ENCODE assay signal across 16 cellular contexts in genomic region chr1:204171751-204172178, GRCh38. TPM values are rescaled to one million over a fixed set of nuclear protein-coding genes. Genes with fewer than 3 reads are reported as not detected.
DNase-seq lines count a peak whose midpoint lies in the region; ATAC-seq, FAIRE-seq and TF ChIP-seq lines count a peak whose summit lies in the region.
"Had no signal": no experiment of that assay in that cellular context is flagged by ENCODE, and none has a peak within 500 bp of the region (broad histone marks: within the 10 kb centered on the region; RNA-seq: fewer than 3 reads in every experiment).

No MANE protein-coding gene starts in this region.

- TF ChIP-seq RAD21 in Ishikawa (IDR thresholded peaks at IDR 0.05; ENCODE audit: low read depth) = no peak

- FAIRE-seq in kidney (lab: Jason Lieb, UNC) = no peak

- no peak for TF ChIP-seq CTCF in AG09309 (IDR thresholded peaks at IDR 0.05; ENCODE audit: control insufficient read depth, insufficient read depth, low read depth, low read length, missing control alignments)
- TF ChIP-seq CTCF in WERI-Rb-1 (IDR thresholded peaks at IDR 0.05; ENCODE audit: low read depth, low read length) = no peak
- TF ChIP-seq CTCF in kidney (IDR thresholded peaks at IDR 0.05; ENCODE audit: borderline replicate concordance, extremely low read depth, insufficient read depth) = no peak
- no peak for TF ChIP-seq CTCF in heart left ventricle (IDR thresholded peaks at IDR 0.05)

- 57 to 64% (median 60%) methylated on average over 4 of the region's 4 CpGs for WGBS in heart left ventricle, 4 donors

- H3K9ac ChIP-seq in kidney (ENCODE audit: low read length in 2 of 2) = no peak overlapping the region

- intact Hi-C loops in kidney (cut with DNase I) = no loop called here
- intact Hi-C loops in heart left ventricle (cut with DNase I) = no loop called here

- H3K36me3 ChIP-seq in WERI-Rb-1 (no peaks in the 10 kb centered on the region), kidney (ENCODE audit: control insufficient read depth in 1 of 2, insufficient read depth in 2 of 2, low read length in 2 of 2) (no peaks in the 10 kb centered on the region), heart left ventricle (no peaks in the 10 kb centered on the region)
- H3K36me3 ChIP-seq: upper lobe of left lung had no signal

- H3K4me3 ChIP-seq in AG09309 (ENCODE audit: control insufficient read depth, low read depth, low read length) (no peak overlapping the region), WERI-Rb-1 (ENCODE audit: low read depth, low read length) (no peak overlapping the region), kidney (ENCODE audit: low read length in 2 of 2) (no peak overlapping the region), heart left ventricle (no peak overlapping the region)
- H3K4me3 ChIP-seq: upper lobe of left lung had no signal

- no peaks in the 10 kb centered on the region for H3K27me3 ChIP-seq in WERI-Rb-1 (ENCODE audit: insufficient read depth, low read depth, severe bottlenecking)
- peaks cover 0 to 13% (median 3%) of the 10 kb centered on the region in 9 donors for H3K27me3 ChIP-seq in heart left ventricle
- H3K27me3 ChIP-seq: upper lobe of left lung had no signal

- no peak for TF ChIP-seq EP300 in Ishikawa (IDR thresholded peaks at IDR 0.05; ENCODE audit: borderline replicate concordance)

- ATAC-seq in GM19463 (IDR thresholded peaks at IDR 0.05; ENCODE audit: unreplicated experiment) (no peak), GM18867 (IDR thresholded peaks at IDR 0.05; ENCODE audit: unreplicated experiment) (no peak), heart left ventricle (no peak)
- ATAC-seq: activated naive CD8-positive, alpha-beta T cell treated with anti-CD3 and anti-CD28 coated beads, Interleukin-2, amount 50 U/mL, for 24 hours; naive thymus-derived CD4-positive, alpha-beta T cell had no signal

- no peak for TF ChIP-seq POLR2A in heart left ventricle (IDR thresholded peaks at IDR 0.05)

- H3K27ac ChIP-seq in WERI-Rb-1 = peak overlapping the region; percentile 86
- H3K27ac ChIP-seq in kidney (ENCODE audit: low read depth in 2 of 2, low read length in 2 of 2) = no peak overlapping the region
- no peak overlapping the region for H3K27ac ChIP-seq in heart left ventricle
- H3K27ac ChIP-seq: upper lobe of left lung had no signal

- H3K4me1 ChIP-seq in kidney (ENCODE audit: control insufficient read depth in 1 of 2, insufficient read depth in 1 of 2, low read depth in 1 of 2, low read length in 2 of 2) (no peaks in the 10 kb centered on the region), heart left ventricle (no peaks in the 10 kb centered on the region)
- H3K4me1 ChIP-seq: upper lobe of left lung had no signal

- DNase-seq in AG09309 (ENCODE audit: low read depth) = peak; percentile 25
- no peak for DNase-seq in WERI-Rb-1
- DNase-seq in glomerular visceral epithelial cell (ENCODE audit: extremely low spot score) = peak; percentile 41
- DNase-seq in kidney = no peak
- no peak for DNase-seq in heart left ventricle
- DNase-seq: activated naive CD8-positive, alpha-beta T cell treated with anti-CD3 and anti-CD28 coated beads, Interleukin-2, amount 50 U/mL, for 24 hours; AML-193; endodermal cell; naive thymus-derived CD4-positive, alpha-beta T cell; NCI-H1436 treated with DMSO at 0.1 percent for 48 hours; NK-92 treated with Interleukin-12 subunit alpha and Interleukin-12 subunit beta, amount 100 ng/mL, for 24 hours; upper lobe of left lung had no signal

- H3K9me3 ChIP-seq in WERI-Rb-1 (ENCODE audit: severe bottlenecking) = peaks cover 39% of the 10 kb centered on the region
- peaks cover 0 to 10% of the 10 kb centered on the region in 2 donors for H3K9me3 ChIP-seq in kidney (ENCODE audit: control insufficient read depth in 1 of 2, low read length in 2 of 2)
- peaks cover 0 to 23% (median 14%) of the 10 kb centered on the region in 12 donors for H3K9me3 ChIP-seq in heart left ventricle

TF ChIP-seq in Ishikawa, 13 proteins besides CTCF, POLR2A, EP300 and RAD21:
- TF ChIP-seq CEBPB (IDR thresholded peaks at IDR 0.05) (peak; percentile 68), MAX (IDR thresholded peaks at IDR 0.05) (no peak), REST (IDR thresholded peaks at IDR 0.05; ENCODE audit: low read depth) (no peak), TEAD4 (IDR thresholded peaks at IDR 0.05) (peak; percentile 53), TCF12 (IDR thresholded peaks at IDR 0.05; ENCODE audit: low read depth) (0 out of 2 replicates have a peak, but pooled peaks have one; percentile 17), FOXM1 (IDR thresholded peaks at IDR 0.05; ENCODE audit: borderline replicate concordance, low read depth) (peak; percentile 38; the same call in 1 of the 2 replicates)

RNA-seq across cellular contexts. Expression of gene REN, which starts 5.6 kb away (rescaled TPM):
- 32.4 TPM for total RNA-seq in kidney
- polyA plus RNA-seq in kidney (ENCODE audit: insufficient read depth, low read depth, low replicate concordance) = 1,159 TPM
- total RNA-seq in heart left ventricle = not detected
- not detected for polyA plus RNA-seq in heart left ventricle
- total RNA-seq: endodermal cell; naive thymus-derived CD4-positive, alpha-beta T cell; skeletal muscle tissue had no signal
- polyA plus RNA-seq: naive thymus-derived CD4-positive, alpha-beta T cell had no signal

RNA-seq across cellular contexts. Expression of gene ETNK2, which starts 19.9 kb away (rescaled TPM):
- total RNA-seq in kidney (33.3 TPM), heart left ventricle (10 to 100 TPM in 1 of 9 donors, 1 to 10 TPM in 8; 1.1 to 16.3 (median 2.5) TPM)
- polyA plus RNA-seq in kidney (ENCODE audit: insufficient read depth, low read depth, low replicate concordance) (166 TPM), heart left ventricle (1 to 10 TPM; 3.0 to 6.5 TPM)

RNA-seq across cellular contexts. Expression of gene KISS1, which starts 24.5 kb away (rescaled TPM):
- total RNA-seq in kidney (0.50 TPM), heart left ventricle (not detected)
- polyA plus RNA-seq in kidney (ENCODE audit: insufficient read depth, low read depth, low replicate concordance) (25.2 TPM), heart left ventricle (not detected)
- total RNA-seq: endodermal cell, skeletal muscle tissue had no signal
- polyA plus RNA-seq: naive thymus-derived CD4-positive, alpha-beta T cell had no signal

RNA-seq across cellular contexts. Expression of gene GOLT1A, which starts 42.0 kb away (rescaled TPM):
- 8.9 TPM for total RNA-seq in kidney
- polyA plus RNA-seq in kidney (ENCODE audit: insufficient read depth, low read depth, low replicate concordance) = 47.7 TPM
- under 1 TPM in 1 of 9 donors, not detected in 8; 0.29 TPM for total RNA-seq in heart left ventricle
- polyA plus RNA-seq in heart left ventricle = under 1 TPM in 1 of 2 donors, not detected in 1; 0.24 TPM
- total RNA-seq: naive thymus-derived CD4-positive, alpha-beta T cell; skeletal muscle tissue had no signal

Comparison
In these comparisons a context has a peak if more than half of its experiments do, and no peak if none do; other contexts are left out.
1. DNase-seq: peak in AG09309 (single experiment) and glomerular visceral epithelial cell (single experiment); none in WERI-Rb-1 (single experiment), kidney (single experiment) and heart left ventricle (0 of 5).
2. RNA of gene REN, which starts 5.6 kb away (total RNA-seq): 32.4 TPM in kidney (single experiment); not detected in heart left ventricle; every median in the first group is over 10 times any median in the second.